ENCODE assay signal across 20 cellular contexts in the genomic region with DNA sequence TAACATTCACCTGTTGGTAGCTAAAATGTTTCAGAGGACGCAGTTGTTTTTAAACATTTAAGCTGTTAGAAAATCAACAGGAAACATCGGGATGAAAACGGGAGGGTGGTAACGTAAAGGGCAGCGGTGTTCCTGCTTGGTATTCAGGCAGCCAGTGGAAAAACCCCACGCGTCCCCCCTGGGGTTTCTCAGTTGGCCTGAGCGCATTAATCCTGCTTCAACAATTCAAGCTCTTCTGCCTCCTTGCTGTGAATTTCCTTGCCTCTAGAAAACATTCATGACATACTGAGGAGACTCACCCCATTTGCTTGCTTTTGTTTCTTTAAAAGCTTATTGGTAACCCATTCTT.
DNase-seq lines count a peak whose midpoint lies in the region; ATAC-seq and TF ChIP-seq lines count a peak whose summit lies in the region.
"Had no signal": no experiment of that assay in that cellular context is flagged by ENCODE, and none has a peak within 500 bp of the region (broad histone marks: within the 10 kb centered on the region; RNA-seq: fewer than 3 reads in every experiment).

No MANE protein-coding gene starts in this region.

- no peak overlapping the region for H3K4me3 ChIP-seq in BLaER1
- H3K4me3 ChIP-seq in Peyer's patch = no peak overlapping the region
- H3K4me3 ChIP-seq: breast epithelium, gastrocnemius medialis, skin epidermis, upper lobe of right lung had no signal

- no peaks in the 10 kb centered on the region for H3K36me3 Mint-ChIP-seq in nephron (ENCODE audit: low read depth)
- no peaks in the 10 kb centered on the region for H3K36me3 Mint-ChIP-seq in immature natural killer cell
- H3K36me3 Mint-ChIP-seq: activated naive CD8-positive, alpha-beta T cell treated with anti-CD3 and anti-CD28 coated beads for 36 hours; stimulated activated memory B cell treated with anti-CD40 and anti-IgM and Interleukin-4, amounts not matched to agents 10 μg/mL and 1 μg/mL and 100 μg/mL, for 72 hours had no signal

- DNase-seq in NCI-H1092 (lab: John Stamatoyannopoulos, UW) (peak; percentile 50), ecto neural progenitor cell (ENCODE audit: low spot score) (peak; percentile 85), Peyer's patch (no peak), immature natural killer cell (no peak)
- no peak for DNase-seq in stimulated activated CD4-positive, alpha-beta T cell treated with anti-CD3 and anti-CD28 coated beads, Interleukin-15, amount 100 ng/mL, for 24 hours
- DNase-seq: activated CD4-positive, alpha-beta T cell treated with anti-CD3 and anti-CD28 coated beads, Interleukin-2, amount 50 U/mL, for 48 hours; activated naive CD8-positive, alpha-beta T cell treated with anti-CD3 and anti-CD28 coated beads for 36 hours; activated T-cell treated with anti-CD3 and anti-CD28 coated beads, Interleukin-2, amount 50 U/mL, for 48 hours; gastrocnemius medialis; KBM-7; midbrain; NCI-H1105 treated with DMSO at 0.1 percent for 48 hours; PC-3; upper lobe of right lung had no signal

- H3K4me1 ChIP-seq in BLaER1 = peaks cover 7% of the 10 kb centered on the region
- no peaks in the 10 kb centered on the region for H3K4me1 ChIP-seq in Peyer's patch
- H3K4me1 ChIP-seq: breast epithelium, gastrocnemius medialis, upper lobe of right lung had no signal

- no peak for TF ChIP-seq CTCF in nephron (IDR thresholded peaks at IDR 0.05; ENCODE audit: unreplicated experiment in 3 of 3)
- TF ChIP-seq CTCF in Peyer's patch (IDR thresholded peaks at IDR 0.05) = no peak

- H3K27ac ChIP-seq in BLaER1 = no peak overlapping the region
- H3K27ac ChIP-seq in Peyer's patch = no peak overlapping the region
- H3K27ac ChIP-seq: breast epithelium, gastrocnemius medialis, skin epidermis, upper lobe of right lung had no signal

- H3K9me3 ChIP-seq in BLaER1 (no peaks in the 10 kb centered on the region), Peyer's patch (no peaks in the 10 kb centered on the region)
- H3K9me3 ChIP-seq: breast epithelium, gastrocnemius medialis, upper lobe of right lung had no signal

- ATAC-seq in HG03196 (IDR thresholded peaks at IDR 0.05; ENCODE audit: unreplicated experiment) = no peak
- ATAC-seq: gastrocnemius medialis; PC-3; stimulated activated memory B cell treated with anti-CD40 and anti-IgM and Interleukin-4, amounts not matched to agents 10 μg/mL and 1 μg/mL and 100 μg/mL, for 72 hours; upper lobe of right lung had no signal

- H4K20me1 ChIP-seq in BLaER1 = no peaks in the 10 kb centered on the region

- H3K4me3 Mint-ChIP-seq in nephron (peak overlapping the region; percentile 6 to 28 (median 19)), immature natural killer cell (no peak overlapping the region)
- H3K4me3 Mint-ChIP-seq: activated naive CD8-positive, alpha-beta T cell treated with anti-CD3 and anti-CD28 coated beads for 36 hours; stimulated activated memory B cell treated with anti-CD40 and anti-IgM and Interleukin-4, amounts not matched to agents 10 μg/mL and 1 μg/mL and 100 μg/mL, for 72 hours had no signal

- peak overlapping the region; percentile 46 for H3K4me2 ChIP-seq in BLaER1

- H3K4me1 Mint-ChIP-seq in nephron (peaks cover 35% of the 10 kb centered on the region), immature natural killer cell (no peaks in the 10 kb centered on the region)
- H3K4me1 Mint-ChIP-seq: activated naive CD8-positive, alpha-beta T cell treated with anti-CD3 and anti-CD28 coated beads for 36 hours; stimulated activated memory B cell treated with anti-CD40 and anti-IgM and Interleukin-4, amounts not matched to agents 10 μg/mL and 1 μg/mL and 100 μg/mL, for 72 hours had no signal

- no peak for TF ChIP-seq POLR2A in Peyer's patch (IDR thresholded peaks at IDR 0.05)

- no peaks in the 10 kb centered on the region for H3K36me3 ChIP-seq in BLaER1
- no peaks in the 10 kb centered on the region for H3K36me3 ChIP-seq in Peyer's patch
- H3K36me3 ChIP-seq: breast epithelium, gastrocnemius medialis, upper lobe of right lung had no signal

- no peaks in the 10 kb centered on the region for H3K27me3 ChIP-seq in BLaER1
- H3K27me3 ChIP-seq in Peyer's patch = no peaks in the 10 kb centered on the region

- H3K9me3 Mint-ChIP-seq in nephron (no peaks in the 10 kb centered on the region), immature natural killer cell (peaks cover 0 to 10% (median 0%) of the 10 kb centered on the region in 6 donors)
- H3K9me3 Mint-ChIP-seq: activated naive CD8-positive, alpha-beta T cell treated with anti-CD3 and anti-CD28 coated beads for 36 hours; stimulated activated memory B cell treated with anti-CD40 and anti-IgM and Interleukin-4, amounts not matched to agents 10 μg/mL and 1 μg/mL and 100 μg/mL, for 72 hours had no signal

- H3K27me3 Mint-ChIP-seq in nephron (ENCODE audit: low read depth) (peaks cover 10% of the 10 kb centered on the region), immature natural killer cell (ENCODE audit: low read depth in 3 of 3) (peaks cover 7 to 20% (median 11%) of the 10 kb centered on the region in 3 donors)

- no peak overlapping the region for H3K9ac ChIP-seq in BLaER1

- H3K27ac Mint-ChIP-seq in nephron (peak overlapping the region in 1 of 3 experiments; percentile 14), immature natural killer cell (no peak overlapping the region)
- H3K27ac Mint-ChIP-seq: activated naive CD8-positive, alpha-beta T cell treated with anti-CD3 and anti-CD28 coated beads for 36 hours; stimulated activated memory B cell treated with anti-CD40 and anti-IgM and Interleukin-4, amounts not matched to agents 10 μg/mL and 1 μg/mL and 100 μg/mL, for 72 hours had no signal

Comparison
In these comparisons a context has a peak if more than half of its experiments do, and no peak if none do; other contexts are left out.
1. DNase-seq: peak in NCI-H1092 (single experiment) and ecto neural progenitor cell (single experiment); none in Peyer's patch (0 of 3), immature natural killer cell (0 of 3) and stimulated activated CD4-positive, alpha-beta T cell treated with anti-CD3 and anti-CD28 coated beads, Interleukin-15, amount 100 ng/mL, for 24 hours (single experiment).
2. H3K4me3 Mint-ChIP-seq: peak in nephron (3 of 3); none in immature natural killer cell (0 of 5).